8 cellular contexts compared by ENCODE assay signal in the genomic region with DNA sequence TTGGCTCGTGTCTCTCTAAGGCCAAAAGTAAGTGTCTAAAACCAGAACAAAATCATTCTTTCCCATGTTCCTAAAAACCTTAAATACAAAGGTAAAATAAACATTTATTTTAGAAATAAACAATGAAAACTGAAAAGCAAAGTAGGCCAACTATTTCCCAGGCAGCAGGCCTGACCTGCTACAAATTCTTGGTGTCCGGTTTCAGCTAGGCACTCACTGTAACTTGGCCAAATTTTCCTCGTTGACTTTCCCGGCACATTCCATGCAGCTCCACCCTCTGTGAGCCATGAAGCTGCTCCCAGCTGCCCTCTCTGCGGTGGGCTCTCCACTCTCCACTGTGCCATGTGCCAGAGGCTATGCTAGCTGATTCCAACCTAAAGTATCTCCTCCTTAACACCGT. TPM values are rescaled to one million over a fixed set of nuclear protein-coding genes. Genes with fewer than 3 reads are reported as not detected.
DNase-seq lines count a peak whose midpoint lies in the region; ATAC-seq and TF ChIP-seq lines count a peak whose summit lies in the region.

No MANE protein-coding gene starts in this region.

- no peak overlapping the region for H3K4me3 ChIP-seq in body of pancreas
- H3K4me3 ChIP-seq in right atrium auricular region, result no peak overlapping the region

- peak overlapping the region in 3 of 4 donors; percentile 48 to 64 (median 57) for H3K27ac ChIP-seq in body of pancreas
- H3K27ac ChIP-seq in right atrium auricular region, result peak overlapping the region; percentile 64 to 70

- no peak for TF ChIP-seq POLR2A in body of pancreas (IDR thresholded peaks at IDR 0.05)

- peak; percentile 79 for ATAC-seq in body of pancreas
- peak; percentile 85 for ATAC-seq in sciatic nerve
- no peak for ATAC-seq in GM21786 (IDR thresholded peaks at IDR 0.05; ENCODE audit: unreplicated experiment)
- no peak for ATAC-seq in HG02885 (IDR thresholded peaks at IDR 0.05; ENCODE audit: poor library complexity, unreplicated experiment)

- H3K9me3 ChIP-seq in body of pancreas (no peaks in the 10 kb centered on the region), right atrium auricular region (no peaks in the 10 kb centered on the region)

- no peaks in the 10 kb centered on the region for H3K27me3 ChIP-seq in body of pancreas
- no peaks in the 10 kb centered on the region for H3K27me3 ChIP-seq in right atrium auricular region

- intact Hi-C loops in body of pancreas (cut with DNase I), result no loop called here
- intact Hi-C loops in sciatic nerve (cut with DNase I), result no loop called here

- H3K36me3 ChIP-seq in body of pancreas (replicated peaks in 1 of 2; ENCODE audit: insufficient read depth in 1 of 2, low read depth in 2 of 2), result no peaks in the 10 kb centered on the region
- no peaks in the 10 kb centered on the region for H3K36me3 ChIP-seq in right atrium auricular region

- TF ChIP-seq CTCF in body of pancreas (IDR thresholded peaks at IDR 0.05), result no peak
- no peak for TF ChIP-seq CTCF in right atrium auricular region (IDR thresholded peaks at IDR 0.05)

- DNase-seq in GM04503 (ENCODE audit: low read depth) (peak; percentile 68), body of pancreas (peak in 3 of 4 donors; percentile 29 to 50 (median 46)), right atrium auricular region (ENCODE audit: low spot score) (peak; percentile 73), sciatic nerve (ENCODE audit: low spot score) (no peak), foreskin melanocyte (no peak), DMS153 (lab: John Stamatoyannopoulos, UW) (no peak)

- H3K4me1 ChIP-seq in body of pancreas, result peaks cover 13% of the 10 kb centered on the region
- H3K4me1 ChIP-seq in right atrium auricular region, result peaks cover 0 to 34% of the 10 kb centered on the region in 2 donors

- WGBS in body of pancreas, 2 donors, result 50 to 67% methylated on average over 6 of the region's 6 CpGs

RNA-seq across cellular contexts. Expression of gene CDRT4, which starts 4.1 kb away (rescaled TPM):
- 10 to 100 TPM in 1 of 2 donors, 1 to 10 TPM in 1; 2.3 to 48.1 TPM for total RNA-seq in body of pancreas
- under 1 TPM in 1 of 2 donors, not detected in 1; 0.94 TPM for total RNA-seq in right atrium auricular region
- total RNA-seq in sciatic nerve, result 14.7 TPM

Comparison
In these comparisons a context has a peak if more than half of its experiments do, and no peak if none do; other contexts are left out.
1. DNase-seq: peak in GM04503 (single experiment), body of pancreas (3 of 4) and right atrium auricular region (single experiment); none in sciatic nerve (single experiment), foreskin melanocyte (single experiment) and DMS153 (single experiment).
2. ATAC-seq: peak in body of pancreas (single experiment) and sciatic nerve (single experiment); none in GM21786 (single experiment) and HG02885 (single experiment).